In the genomic region with DNA sequence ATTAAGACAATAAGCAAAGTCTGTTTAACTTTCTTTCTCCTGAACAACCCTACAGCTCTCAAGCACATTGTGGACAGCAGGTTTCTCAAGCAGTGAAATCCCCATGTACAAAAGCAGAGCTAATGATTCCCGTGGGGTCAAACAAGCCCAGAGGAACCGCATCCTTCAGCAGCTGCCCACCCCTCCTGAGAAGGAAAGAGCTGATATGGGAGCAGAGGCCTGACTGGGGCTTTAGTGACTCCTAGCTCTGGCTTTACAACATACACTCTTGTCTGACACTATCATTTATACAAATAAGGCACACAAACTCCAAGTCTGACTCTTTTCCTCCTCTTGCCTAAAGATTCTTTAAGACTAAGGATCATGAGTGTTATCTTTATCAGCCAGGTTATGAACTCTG, we compare ENCODE assay signal across 1 cellular context.
TF ChIP-seq lines count a peak whose summit lies in the region.

No MANE protein-coding gene starts in this region.

TF ChIP-seq in IMR-90, 13 proteins besides CTCF, POLR2A, EP300 and RAD21 (continued from another document):
- TF ChIP-seq, protein P1, sequence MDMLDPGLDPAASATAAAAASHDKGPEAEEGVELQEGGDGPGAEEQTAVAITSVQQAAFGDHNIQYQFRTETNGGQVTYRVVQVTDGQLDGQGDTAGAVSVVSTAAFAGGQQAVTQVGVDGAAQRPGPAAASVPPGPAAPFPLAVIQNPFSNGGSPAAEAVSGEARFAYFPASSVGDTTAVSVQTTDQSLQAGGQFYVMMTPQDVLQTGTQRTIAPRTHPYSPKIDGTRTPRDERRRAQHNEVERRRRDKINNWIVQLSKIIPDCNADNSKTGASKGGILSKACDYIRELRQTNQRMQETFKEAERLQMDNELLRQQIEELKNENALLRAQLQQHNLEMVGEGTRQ (IDR thresholded peaks at IDR 0.05; ENCODE audit: low read depth, low read length): no peak
- TF ChIP-seq MAZ (IDR thresholded peaks at IDR 0.05; ENCODE audit: borderline replicate concordance, low read depth, low read length) (no peak), SMC3 (IDR thresholded peaks at IDR 0.05; ENCODE audit: low read depth, low read length) (no peak), RFX5 (IDR thresholded peaks at IDR 0.05; ENCODE audit: low read depth, low read length) (no peak), NFE2L2 (IDR thresholded peaks at IDR 0.05; ENCODE audit: low read depth, low read length) (no peak), CHD1 (IDR thresholded peaks at IDR 0.05; ENCODE audit: low read depth, low read length) (no peak), MXI1 (IDR thresholded peaks at IDR 0.05; ENCODE audit: borderline replicate concordance, low read depth, low read length) (no peak), RCOR1 (IDR thresholded peaks at IDR 0.05; ENCODE audit: insufficient replicate concordance, low read length) (no peak), CEBPB (IDR thresholded peaks at IDR 0.05; ENCODE audit: low read depth, low read length) (no peak), FOS (IDR thresholded peaks at IDR 0.05; ENCODE audit: low read depth, low read length) (no peak)
- TF ChIP-seq, protein P2, sequence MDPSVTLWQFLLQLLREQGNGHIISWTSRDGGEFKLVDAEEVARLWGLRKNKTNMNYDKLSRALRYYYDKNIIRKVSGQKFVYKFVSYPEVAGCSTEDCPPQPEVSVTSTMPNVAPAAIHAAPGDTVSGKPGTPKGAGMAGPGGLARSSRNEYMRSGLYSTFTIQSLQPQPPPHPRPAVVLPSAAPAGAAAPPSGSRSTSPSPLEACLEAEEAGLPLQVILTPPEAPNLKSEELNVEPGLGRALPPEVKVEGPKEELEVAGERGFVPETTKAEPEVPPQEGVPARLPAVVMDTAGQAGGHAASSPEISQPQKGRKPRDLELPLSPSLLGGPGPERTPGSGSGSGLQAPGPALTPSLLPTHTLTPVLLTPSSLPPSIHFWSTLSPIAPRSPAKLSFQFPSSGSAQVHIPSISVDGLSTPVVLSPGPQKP (IDR thresholded peaks at IDR 0.05; ENCODE audit: borderline replicate concordance, low read depth, low read length): no peak
